14 cellular contexts compared by ENCODE assay signal in genomic region chr5:2749514-2750025, GRCh38. TPM values are rescaled to one million over a fixed set of nuclear protein-coding genes. Genes with fewer than 3 reads are reported as not detected.
DNase-seq lines count a peak whose midpoint lies in the region; FAIRE-seq and TF ChIP-seq lines count a peak whose summit lies in the region.
"Had no signal": no experiment of that assay in that cellular context is flagged by ENCODE, and none has a peak within 500 bp of the region (broad histone marks: within the 10 kb centered on the region; RNA-seq: fewer than 3 reads in every experiment).

No MANE protein-coding gene starts in this region.

- H3K4me1 ChIP-seq in Caco-2 (peaks cover 10% of the 10 kb centered on the region; the same call in 1 of the 2 replicates), H1 (replicated peaks in 1 of 4; ENCODE audit: control insufficient read depth in 3 of 4, insufficient read depth in 4 of 4, low read length in 3 of 4) (peaks cover 4 to 27% (median 9%) of the 10 kb centered on the region in 4 experiments), mesodermal cell (ENCODE audit: control insufficient read depth, insufficient read depth, low read length, poor library complexity, severe bottlenecking) (peaks cover 10% of the 10 kb centered on the region)

- 43% methylated on average over 28 of the region's 45 CpGs; no CpG with 5 or more reads in 1 of the 2 experiments for WGBS in H1 (ENCODE audit: extremely low coverage in 1 of 2, insufficient coverage in 1 of 2, insufficient read length in 1 of 2, insufficient replicate concordance in 2 of 2, low coverage in 1 of 2, low lambda C conversion rate in 2 of 2, missing lambda C conversion rate in 1 of 2), 2 experiments
- WGBS in mesodermal cell (ENCODE audit: insufficient coverage in 2 of 2), 2 experiments: 63 to 68% methylated on average over 39 to 44 of the region's 45 CpGs

- H3K18ac ChIP-seq in H1 (ENCODE audit: extremely low read depth, low read length): peak overlapping the region; percentile 87

- BruUV-seq in Caco-2 (replicated peaks; lab: Mats Ljungman, UMichigan): TSS peak; percentile 22

- H3K14ac ChIP-seq in H1 (ENCODE audit: insufficient read length): no peak overlapping the region

- intact Hi-C loops in Caco-2 (cut with micrococcal nuclease; ENCODE audit: unreplicated experiment): no loop called here

- peak overlapping the region; percentile 89 for H3K27ac Mint-ChIP-seq in Caco-2 (ENCODE audit: unreplicated experiment)
- H3K27ac Mint-ChIP-seq: CD4-positive, alpha-beta T cell had no signal

- H3K56ac ChIP-seq in H1 (replicated peaks; ENCODE audit: insufficient read length, low read depth, low read length): no peak overlapping the region

- no peak overlapping the region for H3K23ac ChIP-seq in H1 (ENCODE audit: insufficient read length)

- TF ChIP-seq CTCF in Caco-2 (IDR thresholded peaks at IDR 0.05; ENCODE audit: insufficient read depth in 1 of 2, low read depth in 1 of 2, low read length in 1 of 2, severe bottlenecking in 1 of 2, unreplicated experiment in 1 of 2) (no peak), H1 (IDR thresholded peaks at IDR 0.05; ENCODE audit: control extremely low read depth in 1 of 3, insufficient read depth in 1 of 3, low read depth in 1 of 3, low read length in 3 of 3) (no peak)

- POLR2A ChIA-PET in Caco-2 (lab: Charles Lee): no interaction called here
- POLR2A ChIA-PET in H1 (lab: Charles Lee; ENCODE audit: partially characterized antibody): interaction anchor here (0.6 to 5.9 kb wide), 17 partner anchors 9 to 841 kb away, joined by 3 to 64 read pairs (median 4); no protein-coding TSS in a partner anchor

- H4K91ac ChIP-seq in H1 (replicated peaks; ENCODE audit: insufficient read length, low read length): peak overlapping the region; percentile 93

- peaks cover 57% of the 10 kb centered on the region for H3K36me3 Mint-ChIP-seq in Caco-2 (ENCODE audit: insufficient read depth, unreplicated experiment)

- H2BK120ac ChIP-seq in H1 (replicated peaks; ENCODE audit: low read depth, low read length): no peak overlapping the region

- peak overlapping the region; percentile 2 for H4K5ac ChIP-seq in H1 (ENCODE audit: insufficient read length, low read depth, low read length)

- H4K8ac ChIP-seq in H1 (ENCODE audit: extremely low read depth, insufficient read depth, low read length): peak overlapping the region; percentile 80

- H2BK5ac ChIP-seq in H1 (ENCODE audit: low read depth, low read length): peak overlapping the region; percentile 78; the same call in 1 of the 2 replicates

- no peaks in the 10 kb centered on the region for H3K27me3 Mint-ChIP-seq in Caco-2 (ENCODE audit: insufficient read depth, unreplicated experiment)

- no peak overlapping the region for H3K27ac ChIP-seq in H1 (ENCODE audit: low read depth, low read length)
- no peak overlapping the region for H3K27ac ChIP-seq in mesodermal cell (ENCODE audit: low read depth, low read length, severe bottlenecking)
- H3K27ac ChIP-seq: SJSA1 had no signal

- H4K20me1 ChIP-seq in H1 (replicated peaks in 1 of 2; ENCODE audit: control insufficient read depth in 1 of 2, insufficient read depth in 2 of 2, low read length in 2 of 2): peaks cover 29 to 36% of the 10 kb centered on the region in 2 experiments

- TF ChIP-seq EP300 in H1 (IDR thresholded peaks at IDR 0.05; ENCODE audit: borderline replicate concordance in 1 of 2, low read depth in 2 of 2, low read length in 2 of 2): no peak

- FAIRE-seq in H1 (lab: Jason Lieb, UNC): no peak
- FAIRE-seq: GM19239 had no signal

- H3K27me3 ChIP-seq in Caco-2 (replicated peaks; ENCODE audit: control insufficient read depth, insufficient read depth, low read length) (no peaks in the 10 kb centered on the region), MG63 (no peaks in the 10 kb centered on the region), H1 (replicated peaks in 1 of 4; ENCODE audit: control insufficient read depth in 3 of 4, extremely low read depth in 1 of 4, insufficient read depth in 3 of 4, low read length in 3 of 4) (peaks cover 4 to 29% (median 26%) of the 10 kb centered on the region in 4 experiments)
- H3K27me3 ChIP-seq: SJSA1 had no signal

- no peaks in the 10 kb centered on the region for H3K9me3 ChIP-seq in Caco-2
- H3K9me3 ChIP-seq in MG63: no peaks in the 10 kb centered on the region
- no peaks in the 10 kb centered on the region; a peak in 1 of 4 replicates for H3K9me3 ChIP-seq in H1 (ENCODE audit: insufficient read depth in 2 of 2, low read depth in 1 of 2, low read length in 1 of 2)
- no peaks in the 10 kb centered on the region for H3K9me3 ChIP-seq in mesodermal cell (ENCODE audit: control insufficient read depth, low read length)

- peak overlapping the region; percentile 92 for H3K4ac ChIP-seq in H1 (replicated peaks; ENCODE audit: insufficient read length, low read depth, low read length)

- H3K4me2 ChIP-seq in H1 (ENCODE audit: insufficient read depth in 1 of 2, low read depth in 2 of 2, low read length in 2 of 2): peak overlapping the region; percentile 67 to 83

- H2AFZ ChIP-seq in H1 (ENCODE audit: low read length): no peak overlapping the region

- H3K36me3 ChIP-seq in Caco-2 (ENCODE audit: control insufficient read depth, insufficient read depth, low read length): peaks cover 3% of the 10 kb centered on the region; the same call in 1 of the 2 replicates
- peaks cover 49% of the 10 kb centered on the region for H3K36me3 ChIP-seq in MG63
- peaks cover 3 to 53% (median 24%) of the 10 kb centered on the region in 4 experiments; a peak in 7 of 8 replicates for H3K36me3 ChIP-seq in H1 (ENCODE audit: control insufficient read depth in 2 of 4, insufficient read depth in 4 of 4, low read length in 3 of 4)
- H3K36me3 ChIP-seq in mesodermal cell (ENCODE audit: control insufficient read depth, insufficient read depth, low read length): peaks cover 19% of the 10 kb centered on the region

- H3K79me2 ChIP-seq in H1 (ENCODE audit: control insufficient read depth in 1 of 2, insufficient read depth in 2 of 2, low read length in 2 of 2): peaks cover 4 to 65% of the 10 kb centered on the region in 2 experiments; a peak in 3 of 4 replicates

- H3K4me3 ChIP-seq in Caco-2 (ENCODE audit: low read depth, low read length): peak overlapping the region; percentile 96
- peak overlapping the region; percentile 99 for H3K4me3 ChIP-seq in MG63
- H3K4me3 ChIP-seq in H1 (ENCODE audit: extremely low read depth in 1 of 4, insufficient read depth in 2 of 4, low read depth in 3 of 4, low read length in 4 of 4): peak overlapping the region; percentile 77 to 98 (median 80)
- peak overlapping the region; percentile 61 for H3K4me3 ChIP-seq in mesodermal cell (ENCODE audit: extremely low read depth, insufficient read depth, low read length, poor library complexity, severe bottlenecking)

- TF ChIP-seq RAD21 in H1 (IDR thresholded peaks at IDR 0.05 in 1 of 2, conservative IDR thresholded peaks at IDR 0.05 in 1 of 2; ENCODE audit: low read depth in 2 of 2, low read length in 2 of 2): no peak

- no peaks in the 10 kb centered on the region for H3K79me1 ChIP-seq in H1 (ENCODE audit: low read depth, low read length)

- H3K4me1 Mint-ChIP-seq in Caco-2 (ENCODE audit: low read depth, unreplicated experiment): peaks cover 21% of the 10 kb centered on the region

- peak overlapping the region; percentile 90; the same call in 1 of the 2 replicates for H2AK5ac ChIP-seq in H1 (ENCODE audit: low read depth, low read length)

- no peak; a peak in 2 of 3 replicates for TF ChIP-seq POLR2A in H1 (IDR thresholded peaks at IDR 0.05; ENCODE audit: control extremely low read depth in 1 of 2, low read depth in 2 of 2, low read length in 2 of 2)

- peak overlapping the region; percentile 99 for H2BK12ac ChIP-seq in H1 (ENCODE audit: low read depth, low read length)

- DNase-seq in Caco-2: no peak
- no peak for DNase-seq in MG63
- DNase-seq in H1 (ENCODE audit: low read depth in 1 of 2, low spot score in 2 of 2): no peak
- no peak for DNase-seq in mesenteric fat pad (ENCODE audit: low spot score)
- no peak for DNase-seq in NCI-H1417 (lab: John Stamatoyannopoulos, UW)
- no peak for DNase-seq in DMS79 treated with DMSO at 0.1 percent for 48 hours (lab: John Stamatoyannopoulos, UW)
- no peak for DNase-seq in stimulated activated CD4-positive, alpha-beta T cell treated with anti-CD3 and anti-CD28 coated beads, Interleukin-15, amount 100 ng/mL, for 24 hours
- DNase-seq: anterior cingulate cortex; CD4-positive, alpha-beta T cell; KG1; NCI-H446 treated with DMSO at 0.1 percent for 48 hours had no signal

- H3K9me3 Mint-ChIP-seq in Caco-2 (ENCODE audit: unreplicated experiment): no peaks in the 10 kb centered on the region
- H3K9me3 Mint-ChIP-seq: CD4-positive, alpha-beta T cell had no signal

- H2BK20ac ChIP-seq in H1 (ENCODE audit: low read length): peak overlapping the region; percentile 48; the same call in 1 of the 2 replicates

- H3K4me3 Mint-ChIP-seq in Caco-2 (ENCODE audit: unreplicated experiment): peak overlapping the region; percentile 85
- H3K4me3 Mint-ChIP-seq: CD4-positive, alpha-beta T cell had no signal

- peak overlapping the region; percentile 95; the same call in 1 of the 2 replicates for H2BK15ac ChIP-seq in H1 (ENCODE audit: low read length)

- CTCF ChIA-PET in Caco-2 (lab: Charles Lee) (no interaction called here), H1 (lab: Charles Lee; ENCODE audit: partially characterized antibody) (interaction anchor here (0.6 to 1.3 kb wide), 2 partner anchors 56 to 1155 kb away, joined by 4 to 7 read pairs; no protein-coding TSS in a partner anchor)

- peak overlapping the region; percentile 42 to 71 (median 45) for H3K9ac ChIP-seq in H1 (replicated peaks in 1 of 4; ENCODE audit: extremely low read depth in 1 of 4, low read depth in 3 of 4, low read length in 3 of 4)

- H3K23me2 ChIP-seq in H1 (ENCODE audit: low read depth, low read length): peaks cover 21% of the 10 kb centered on the region; the same call in 1 of the 2 replicates

TF ChIP-seq in H1, 55 proteins besides CTCF, POLR2A, EP300 and RAD21 (continues in another document):
- TF ChIP-seq EZH2 (IDR thresholded peaks at IDR 0.05; ENCODE audit: low read depth, low read length, severe bottlenecking) (peak; percentile 23), CBX5 (IDR thresholded peaks at IDR 0.05; ENCODE audit: low read depth, low read length) (no peak)

RNA-seq across cellular contexts. Expression of gene IRX2, which starts 1.9 kb away (rescaled TPM):
- 43.6 and 44.1 TPM in 2 replicates for total RNA-seq in Caco-2 (2022)
- total RNA-seq in MG63 (2014; rRNA removed; shearing (Covaris generic); ENCODE audit: low replicate concordance): 21.5 and 25.3 TPM in 2 replicates
- 40.4 and 47.5 TPM in 2 replicates for total RNA-seq in H1 (2021; fragmentation: NEBNext Ultra II Directional; extraction: Animal tissue kit (Norgen Biotek cat#: 25700))
- 23.4 and 39.6 TPM in 2 replicates for polyA plus RNA-seq in H1 (2011; rRNA removed)
- polyA plus RNA-seq in H1 (2011; cell fraction: cytosol; rRNA removed): 51.8 TPM
- 75.4 TPM for polyA plus RNA-seq in H1 (2011; cell fraction: nucleus; rRNA removed)
- 32.1 to 35.9 TPM (median 35.0 TPM) in 4 replicates for polyA plus RNA-seq in H1 (2012, experiment 1 of 2)
- 16.8 TPM for polyA plus RNA-seq in H1 (2012, experiment 2 of 2)
- polyA plus RNA-seq in H1 (2013, experiment 1 of 2): 9.2 TPM
- 8.2 TPM for polyA plus RNA-seq in H1 (2013, experiment 2 of 2)
- polyA minus RNA-seq in H1 (2011; rRNA and poly(A)+ RNA removed): 7.6 and 12.7 TPM in 2 replicates
- 44.1 TPM for polyA minus RNA-seq in H1 (2011; cell fraction: cytosol; rRNA and poly(A)+ RNA removed)
- polyA minus RNA-seq in H1 (2011; cell fraction: nucleus; rRNA and poly(A)+ RNA removed): 57.0 TPM
- 8.4 TPM for polyA plus RNA-seq in mesodermal cell (2013, experiment 1 of 2)
- 10.7 TPM for polyA plus RNA-seq in mesodermal cell (2013, experiment 2 of 2)
- total RNA-seq in mesenteric fat pad: 0.45 TPM
- total RNA-seq: CD4-positive, alpha-beta T cell had no signal

Comparison
In these comparisons a context has a peak if more than half of its experiments do, and no peak if none do; other contexts are left out.
1. RNA of gene IRX2, which starts 1.9 kb away (total RNA-seq): 43.6 to 44.1 TPM in Caco-2, 40.4 to 47.5 TPM in H1 and 21.5 to 25.3 TPM in MG63; 0.45 TPM in mesenteric fat pad (single experiment); every median in the first group is over 10 times any median in the second.
2. Peak in every context shown above with its lines, with median percentiles within 50 percentile points of each other: H3K4me3 ChIP-seq.